Comparison of ENCODE assay signal across 8 cellular contexts in genomic region chr4:55854132-55854531, GRCh38.
A peak's percentile ranks its signal among the peaks of the same experiment; 100 is the strongest.
DNase-seq lines count a peak whose midpoint lies in the region; ATAC-seq and TF ChIP-seq lines count a peak whose summit lies in the region.

No MANE protein-coding gene starts in this region.

- H3K79me2 ChIP-seq in DOHH2 (ENCODE audit: control insufficient read depth, low read length): peaks cover 52% of the 10 kb centered on the region
- peaks cover 25% of the 10 kb centered on the region for H3K79me2 ChIP-seq in Loucy (ENCODE audit: insufficient read depth, low read length)

- H3K27ac ChIP-seq in DOHH2 (ENCODE audit: low read depth, low read length) (peak overlapping the region; percentile 34), neutrophil (peak overlapping the region; percentile 86)

- no peak for ATAC-seq in HG02870 (IDR thresholded peaks at IDR 0.05; ENCODE audit: unreplicated experiment)
- ATAC-seq in GM21717 (IDR thresholded peaks at IDR 0.05; ENCODE audit: unreplicated experiment): no peak
- ATAC-seq in HG02981 (IDR thresholded peaks at IDR 0.05; ENCODE audit: unreplicated experiment): no peak

- H3K27me3 ChIP-seq in DOHH2 (ENCODE audit: control insufficient read depth, low read length) (no peaks in the 10 kb centered on the region), Loucy (ENCODE audit: insufficient read depth, low read length, poor library complexity, severe bottlenecking) (peaks cover 41% of the 10 kb centered on the region), endocrine pancreas (ENCODE audit: control insufficient read depth, insufficient read depth, low read length) (peaks cover 7% of the 10 kb centered on the region), neutrophil (peaks cover 31% of the 10 kb centered on the region)

- H3K4me2 ChIP-seq in DOHH2 (ENCODE audit: low read length) (peak overlapping the region; percentile 76), Loucy (ENCODE audit: low read depth, low read length, poor library complexity, severe bottlenecking) (peak overlapping the region; percentile 88)

- peaks cover 17% of the 10 kb centered on the region; the same call in 1 of the 2 replicates for H3K9me3 ChIP-seq in DOHH2 (ENCODE audit: control insufficient read depth, insufficient read depth, low read length)
- 0 out of 2 replicates have a peak, but pooled peaks cover 6% of the 10 kb centered on the region for H3K9me3 ChIP-seq in Loucy (ENCODE audit: insufficient read depth, low read depth, low read length)
- H3K9me3 ChIP-seq in endocrine pancreas (ENCODE audit: control insufficient read depth, low read length): no peaks in the 10 kb centered on the region
- no peaks in the 10 kb centered on the region for H3K9me3 ChIP-seq in neutrophil

- H3K4me1 ChIP-seq in DOHH2 (ENCODE audit: control insufficient read depth, low read length) (peaks cover 33% of the 10 kb centered on the region), Loucy (ENCODE audit: insufficient read depth, low read length, poor library complexity, severe bottlenecking) (peaks cover 25% of the 10 kb centered on the region), endocrine pancreas (ENCODE audit: control insufficient read depth, insufficient read depth, low read length) (peaks cover 4% of the 10 kb centered on the region), neutrophil (ENCODE audit: control insufficient read depth in 1 of 2, insufficient read depth in 1 of 2, low read depth in 1 of 2, low read length in 1 of 2) (peaks cover 10 to 26% of the 10 kb centered on the region in 2 experiments)

- H3K36me3 ChIP-seq in DOHH2 (ENCODE audit: control insufficient read depth, low read length) (peaks cover 31% of the 10 kb centered on the region), Loucy (ENCODE audit: insufficient read depth, low read length) (no peaks in the 10 kb centered on the region), endocrine pancreas (ENCODE audit: control insufficient read depth, insufficient read depth, low read length) (no peaks in the 10 kb centered on the region), neutrophil (no peaks in the 10 kb centered on the region)

- TF ChIP-seq CTCF in DOHH2 (IDR thresholded peaks at IDR 0.05; ENCODE audit: low read depth, low read length, poor library complexity, severe bottlenecking): no peak
- no peak for TF ChIP-seq CTCF in Loucy (conservative IDR thresholded peaks at IDR 0.05; ENCODE audit: low read length)
- TF ChIP-seq CTCF in neutrophil (IDR thresholded peaks at IDR 0.05): no peak

- peak overlapping the region; percentile 96 for H3K4me3 ChIP-seq in DOHH2 (ENCODE audit: low read length)
- H3K4me3 ChIP-seq in Loucy (ENCODE audit: low read length, poor library complexity, severe bottlenecking): peak overlapping the region; percentile 92
- peak overlapping the region; percentile 80 for H3K4me3 ChIP-seq in endocrine pancreas (ENCODE audit: control insufficient read depth, insufficient read depth, low read length)
- H3K4me3 ChIP-seq in neutrophil (ENCODE audit: low read depth in 1 of 2, low read length in 1 of 2): peak overlapping the region; percentile 73 to 86

- H3F3A ChIP-seq in DOHH2 (ENCODE audit: control insufficient read depth, insufficient read depth) (0 out of 2 replicates have a peak, but pooled peaks cover 2% of the 10 kb centered on the region), Loucy (ENCODE audit: low read depth) (no peaks in the 10 kb centered on the region)

- no peaks in the 10 kb centered on the region for H3K9me2 ChIP-seq in DOHH2 (replicated peaks; ENCODE audit: control insufficient read depth, low read length)
- peaks cover 6% of the 10 kb centered on the region; the same call in 1 of the 2 replicates for H3K9me2 ChIP-seq in Loucy (replicated peaks; ENCODE audit: low read depth, low read length)

- DNase-seq in SW 1271 (lab: John Stamatoyannopoulos, UW): no peak

- H3K9ac ChIP-seq in Loucy (ENCODE audit: low read depth, low read length, poor library complexity, severe bottlenecking) (peak overlapping the region; percentile 89), endocrine pancreas (ENCODE audit: control insufficient read depth, insufficient read depth, low read length) (peak overlapping the region; percentile 62)

- peak overlapping the region; percentile 98 for H2AFZ ChIP-seq in Loucy (ENCODE audit: low read length)

- H4K20me1 ChIP-seq in DOHH2 (ENCODE audit: control insufficient read depth, insufficient read depth, low read depth, low read length): no peaks in the 10 kb centered on the region
- no peaks in the 10 kb centered on the region for H4K20me1 ChIP-seq in Loucy (ENCODE audit: insufficient read depth, low read length, poor library complexity, severe bottlenecking)
